8 cellular contexts compared by ENCODE assay signal in the genomic region with DNA sequence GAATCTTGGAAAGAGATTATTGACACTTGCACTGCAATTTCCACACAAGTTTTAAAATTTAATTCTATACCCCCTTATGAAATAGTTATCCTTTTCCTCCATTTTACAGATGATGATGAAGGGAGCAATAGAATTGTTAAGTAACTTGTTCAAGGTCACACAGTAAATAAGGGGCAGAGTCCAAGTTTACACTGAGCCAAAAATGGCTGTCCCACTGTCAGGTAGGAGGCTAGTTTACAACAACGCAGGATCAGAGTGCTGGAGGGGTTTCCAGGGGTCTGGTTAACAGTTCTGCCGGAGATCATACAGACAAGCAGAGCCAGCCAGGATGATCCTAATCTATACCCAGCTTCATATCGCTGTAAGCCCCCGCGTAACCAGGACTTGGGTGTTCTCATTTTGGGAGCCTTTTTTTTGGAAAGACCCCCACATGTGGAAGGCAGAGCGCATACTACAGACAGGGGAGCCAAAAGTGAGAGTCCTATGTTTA. TPM values are rescaled to one million over a fixed set of nuclear protein-coding genes. Genes with fewer than 3 reads are reported as not detected.
DNase-seq lines count a peak whose midpoint lies in the region; ATAC-seq, FAIRE-seq and TF ChIP-seq lines count a peak whose summit lies in the region.

No MANE protein-coding gene starts in this region.

- H3K9me3 ChIP-seq in cardiac muscle cell (ENCODE audit: low read depth) (no peaks in the 10 kb centered on the region), mesenchymal stem cell (ENCODE audit: control insufficient read depth, low read length) (no peaks in the 10 kb centered on the region)

- H3K4me1 Mint-ChIP-seq in type B pancreatic cell (ENCODE audit: unreplicated experiment) = peaks cover 30% of the 10 kb centered on the region

- TF ChIP-seq CTCF in cardiac muscle cell (IDR thresholded peaks at IDR 0.05; ENCODE audit: low read depth, low read length) (no peak), bronchial epithelial cell (IDR thresholded peaks at IDR 0.05; ENCODE audit: insufficient read depth, low read length, severe bottlenecking) (no peak), type B pancreatic cell (conservative IDR thresholded peaks at IDR 0.05) (no peak)

- no peak for DNase-seq in cardiac muscle cell (ENCODE audit: low read depth in 1 of 2, low spot score in 1 of 2)
- DNase-seq in left ventricle myocardium superior = no peak
- DNase-seq in bronchial epithelial cell (ENCODE audit: low read depth) = no peak
- no peak for DNase-seq in mesenchymal stem cell
- DNase-seq in type B pancreatic cell (ENCODE audit: extremely low spot score, unreplicated experiment) = no peak
- no peak for DNase-seq in stimulated activated CD4-positive, alpha-beta T cell treated with anti-CD3 and anti-CD28 coated beads, Interleukin-4, amount 100 ng/mL, for 4 hours
- no peak for DNase-seq in COLO668 (lab: John Stamatoyannopoulos, UW; ENCODE audit: unreplicated experiment)

- peak overlapping the region; percentile 54 for H2BK120ac ChIP-seq in mesenchymal stem cell (ENCODE audit: low read depth, low read length)

- H4K91ac ChIP-seq in mesenchymal stem cell (ENCODE audit: low read length) = no peak overlapping the region

- H3K27me3 ChIP-seq in cardiac muscle cell = no peaks in the 10 kb centered on the region
- H3K27me3 ChIP-seq in bronchial epithelial cell (ENCODE audit: control insufficient read depth, insufficient read depth, low read length) = peaks cover 21% of the 10 kb centered on the region
- peaks cover 40 to 76% of the 10 kb centered on the region in 2 experiments for H3K27me3 ChIP-seq in mesenchymal stem cell (ENCODE audit: control insufficient read depth in 1 of 2, insufficient read depth in 1 of 2, low read length in 2 of 2)

- peak overlapping the region; percentile 80 for H3K9ac ChIP-seq in mesenchymal stem cell (ENCODE audit: low read length)

- 3% methylated on average over 6 of the region's 6 CpGs for WGBS in mesenchymal stem cell

- H3K4me2 ChIP-seq in mesenchymal stem cell (ENCODE audit: low read length, poor library complexity, severe bottlenecking) = peak overlapping the region; percentile 93

- H3K27ac Mint-ChIP-seq in type B pancreatic cell = peak overlapping the region; percentile 20

- H2BK5ac ChIP-seq in mesenchymal stem cell (ENCODE audit: low read depth, low read length, poor library complexity, severe bottlenecking) = no peak overlapping the region

- H3K4me3 Mint-ChIP-seq in type B pancreatic cell = peak overlapping the region; percentile 80

- peaks cover 34% of the 10 kb centered on the region for H3K4me1 ChIP-seq in cardiac muscle cell (ENCODE audit: low read depth)
- peaks cover 20% of the 10 kb centered on the region for H3K4me1 ChIP-seq in mesenchymal stem cell (ENCODE audit: control insufficient read depth, insufficient read depth, low read depth, low read length)

- H3K23ac ChIP-seq in mesenchymal stem cell (ENCODE audit: low read length in 2 of 2) = no peak overlapping the region

- H3K14ac ChIP-seq in mesenchymal stem cell (ENCODE audit: low read length in 2 of 2) = no peak overlapping the region

- no peak overlapping the region for H2BK15ac ChIP-seq in mesenchymal stem cell (ENCODE audit: low read depth, poor library complexity, severe bottlenecking)

- intact Hi-C loops in left ventricle myocardium superior (cut with micrococcal nuclease) = loop anchor here (5.0 kb wide), 1 partner anchor 60 kb away; no protein-coding TSS in a partner anchor

- no peaks in the 10 kb centered on the region for H3K79me1 ChIP-seq in mesenchymal stem cell (replicated peaks; ENCODE audit: low read length, poor library complexity, severe bottlenecking)

- H3K9me3 Mint-ChIP-seq in type B pancreatic cell = no peaks in the 10 kb centered on the region

- FAIRE-seq in bronchial epithelial cell (lab: Jason Lieb, UNC) = no peak

- H3K4me3 ChIP-seq in cardiac muscle cell (peak overlapping the region; percentile 96), bronchial epithelial cell (ENCODE audit: low read depth, low read length) (peak overlapping the region; percentile 86), mesenchymal stem cell (ENCODE audit: insufficient read depth in 1 of 2, low read depth in 1 of 2, low read length in 2 of 2) (peak overlapping the region in 1 of 2 experiments; percentile 87)

- peak overlapping the region; percentile 68 for H2AFZ ChIP-seq in mesenchymal stem cell (ENCODE audit: low read depth, low read length)

- H2BK12ac ChIP-seq in mesenchymal stem cell (ENCODE audit: low read length in 2 of 2) = peak overlapping the region in 1 of 2 experiments; percentile 38

- H3K36me3 ChIP-seq in cardiac muscle cell = no peaks in the 10 kb centered on the region
- H3K36me3 ChIP-seq in bronchial epithelial cell (ENCODE audit: control insufficient read depth, insufficient read depth, low read length) = no peaks in the 10 kb centered on the region
- no peaks in the 10 kb centered on the region for H3K36me3 ChIP-seq in mesenchymal stem cell (ENCODE audit: control insufficient read depth in 1 of 2, insufficient read depth in 2 of 2, low read depth in 1 of 2, low read length in 2 of 2)

- H3K4ac ChIP-seq in mesenchymal stem cell (ENCODE audit: low read depth in 1 of 2, low read length in 2 of 2) = peak overlapping the region in 1 of 2 experiments; percentile 44

- peak overlapping the region; percentile 68 for H4K8ac ChIP-seq in mesenchymal stem cell (ENCODE audit: low read length)

- H3K27ac ChIP-seq in cardiac muscle cell = no peak overlapping the region
- H3K27ac ChIP-seq in mesenchymal stem cell (ENCODE audit: low read length, poor library complexity, severe bottlenecking) = no peak overlapping the region

- H3K18ac ChIP-seq in mesenchymal stem cell (ENCODE audit: low read depth in 1 of 2, low read length in 2 of 2) = peak overlapping the region; percentile 52 to 61

- H3K36me3 Mint-ChIP-seq in type B pancreatic cell = no peaks in the 10 kb centered on the region

- no peak for ATAC-seq in left ventricle myocardium superior
- no peak for ATAC-seq in activated CD4-positive, CD25-positive, alpha-beta regulatory T cell treated with anti-CD3 and anti-CD28 coated beads, Interleukin-2, amount 50 U/mL, for 24 hours

- H2AK5ac ChIP-seq in mesenchymal stem cell (ENCODE audit: low read length, severe bottlenecking) = no peak overlapping the region

- peaks cover 56% of the 10 kb centered on the region for H3K27me3 Mint-ChIP-seq in type B pancreatic cell

RNA-seq across cellular contexts. Expression of a gene that starts 0.6 kb away (rescaled TPM):
- 112 and 172 TPM in 2 replicates for total RNA-seq in cardiac muscle cell
- 73.3 and 98.3 TPM in 2 replicates for polyA plus RNA-seq in cardiac muscle cell
- 12.8 TPM for total RNA-seq in left ventricle myocardium superior
- 36.6 and 62.5 TPM in 2 replicates for total RNA-seq in bronchial epithelial cell
- 40.6 TPM for polyA plus RNA-seq in mesenchymal stem cell (2013, experiment 1 of 2)
- 38.6 TPM for polyA plus RNA-seq in mesenchymal stem cell (2013, experiment 2 of 2)
- total RNA-seq in type B pancreatic cell (ENCODE audit: low replicate concordance) = 16.3 and 22.4 TPM in 2 replicates
